In the genomic region with DNA sequence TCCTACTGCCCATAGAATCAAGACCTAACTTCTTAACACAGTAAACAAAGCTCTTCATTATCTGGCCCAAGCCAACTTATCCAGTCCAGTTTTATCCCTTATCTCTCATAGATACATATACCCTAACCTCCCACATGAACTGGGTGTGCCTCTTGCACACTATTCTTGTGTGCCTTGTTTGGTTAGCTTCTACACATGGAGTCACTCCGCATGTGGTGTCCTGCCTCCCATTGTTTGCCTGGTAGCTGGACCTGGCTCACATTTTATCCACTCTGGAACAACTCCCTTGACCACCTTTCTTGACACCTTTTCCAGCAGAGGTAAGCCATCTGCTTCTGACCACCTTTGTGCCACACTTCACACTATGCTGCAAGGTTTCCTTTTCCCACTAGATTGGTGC, we compare ENCODE assay signal across 13 cellular contexts. TPM values are rescaled to one million over a fixed set of nuclear protein-coding genes. Genes with fewer than 3 reads are reported as not detected.
A peak's percentile ranks its signal among the peaks of the same experiment; 100 is the strongest.
DNase-seq lines count a peak whose midpoint lies in the region; ATAC-seq and TF ChIP-seq lines count a peak whose summit lies in the region.
"Had no signal": no experiment of that assay in that cellular context is flagged by ENCODE, and none has a peak within 500 bp of the region (broad histone marks: within the 10 kb centered on the region; RNA-seq: fewer than 3 reads in every experiment).

No MANE protein-coding gene starts in this region.

- ATAC-seq in GM19463 (IDR thresholded peaks at IDR 0.05; ENCODE audit: unreplicated experiment): peak; percentile 13
- ATAC-seq in left lobe of liver: peak; percentile 22
- no peak for ATAC-seq in GM21515 (IDR thresholded peaks at IDR 0.05; ENCODE audit: unreplicated experiment)
- ATAC-seq: naive thymus-derived CD4-positive, alpha-beta T cell had no signal

- CTCF ChIA-PET in RWPE1 (lab: Yijun Ruan, JAX): interaction anchor here (0.6 to 0.7 kb wide), 3 partner anchors 11 to 1183 kb away, joined by 3 to 5 read pairs (median 4); no protein-coding TSS in a partner anchor

- H3K27ac ChIP-seq in RWPE1: peak overlapping the region; percentile 58; the same call in 1 of the 2 replicates
- H3K27ac ChIP-seq: 22Rv1, ascending aorta had no signal

- DNase-seq in DMS53 (lab: John Stamatoyannopoulos, UW) (peak; percentile 6), DMS53 treated with DMSO at 0.1 percent for 48 hours (lab: John Stamatoyannopoulos, UW; ENCODE audit: unreplicated experiment) (no peak), RWPE1 (ENCODE audit: low spot score) (no peak), left lobe of liver (ENCODE audit: low spot score) (no peak), OCI-M1 (lab: John Stamatoyannopoulos, UW) (no peak), retina (no peak)
- DNase-seq: naive thymus-derived CD4-positive, alpha-beta T cell; NCI-H446 treated with DMSO at 0.1 percent for 48 hours; SW 1271 had no signal

- POLR2A ChIA-PET in RWPE1 (lab: Yijun Ruan, JAX; ENCODE audit: low non-redundant PET): no interaction called here

- no peak for TF ChIP-seq CTCF in RWPE1 (conservative IDR thresholded peaks at IDR 0.05; ENCODE audit: low read depth)

RNA-seq across cellular contexts. Expression of a gene that starts 15.2 kb away (rescaled TPM):
- 8.1 TPM for total RNA-seq in left lobe of liver
